In the genomic region with DNA sequence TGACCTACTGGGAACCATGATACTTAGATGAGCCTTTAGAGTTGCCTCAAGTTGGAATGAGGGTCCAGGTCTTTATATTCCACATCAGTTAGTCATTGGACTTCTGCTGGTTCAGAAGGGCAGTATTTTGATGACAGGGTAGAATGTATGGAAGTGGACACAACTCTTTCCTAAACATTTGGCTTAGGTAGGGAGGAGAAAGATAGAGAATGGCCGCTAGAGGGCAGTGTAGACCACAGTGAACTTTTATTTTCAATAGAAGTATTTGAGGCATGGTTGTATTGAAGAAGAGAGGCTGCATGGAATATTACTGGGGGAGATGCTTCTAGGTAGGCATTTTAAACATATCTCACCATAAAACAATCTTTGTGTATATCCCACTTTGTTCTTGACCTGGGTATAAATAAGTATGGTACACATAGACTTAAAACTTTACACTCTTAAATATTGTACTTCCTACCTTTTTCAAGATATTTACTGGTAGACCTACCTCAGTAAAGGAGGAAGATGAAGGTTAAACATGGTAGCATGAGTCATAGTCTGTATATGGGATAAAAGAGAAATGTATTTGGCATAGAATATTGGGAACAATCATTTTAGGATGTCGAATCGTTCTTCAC, we compare ENCODE assay signal across 8 cellular contexts.
DNase-seq lines count a peak whose midpoint lies in the region; ATAC-seq and TF ChIP-seq lines count a peak whose summit lies in the region.

No MANE protein-coding gene starts in this region.

- TF ChIP-seq CTCF in foreskin keratinocyte (conservative IDR thresholded peaks at IDR 0.05), result peak; percentile 81
- peak; percentile 72 for TF ChIP-seq CTCF in parathyroid adenoma (IDR thresholded peaks at IDR 0.05)

- H3K27me3 Mint-ChIP-seq in CD4-positive, CD25-positive, alpha-beta regulatory T cell, result no peaks in the 10 kb centered on the region

- peak in 1 of 2 donors; percentile 48 for ATAC-seq in CD4-positive, CD25-positive, alpha-beta regulatory T cell (ENCODE audit: low read depth in 2 of 2)
- ATAC-seq in GM18511 (IDR thresholded peaks at IDR 0.05; ENCODE audit: unreplicated experiment) (peak; percentile 82), HG03039 (IDR thresholded peaks at IDR 0.05; ENCODE audit: unreplicated experiment) (peak; percentile 58), foreskin keratinocyte (peak; percentile 79), HG03108 (IDR thresholded peaks at IDR 0.05; ENCODE audit: unreplicated experiment) (no peak)

- H3K27me3 ChIP-seq in CD4-positive, CD25-positive, alpha-beta regulatory T cell (ENCODE audit: control insufficient read depth, insufficient read depth, low read length), result no peaks in the 10 kb centered on the region
- H3K27me3 ChIP-seq in foreskin keratinocyte (peaks cover 3% of the 10 kb centered on the region), parathyroid adenoma (ENCODE audit: control insufficient read depth, insufficient read depth, low read length) (no peaks in the 10 kb centered on the region)

- H3K9me3 ChIP-seq in CD4-positive, CD25-positive, alpha-beta regulatory T cell (ENCODE audit: control insufficient read depth in 2 of 2, low read length in 2 of 2), result no peaks in the 10 kb centered on the region
- no peaks in the 10 kb centered on the region for H3K9me3 ChIP-seq in parathyroid adenoma (ENCODE audit: control insufficient read depth, low read length)

- no peaks in the 10 kb centered on the region for H3K4me1 ChIP-seq in CD4-positive, CD25-positive, alpha-beta regulatory T cell (ENCODE audit: control insufficient read depth, insufficient read depth, low read length, poor library complexity, severe bottlenecking)
- H3K4me1 ChIP-seq in foreskin keratinocyte (no peaks in the 10 kb centered on the region), parathyroid adenoma (no peaks in the 10 kb centered on the region)

- H3K27ac Mint-ChIP-seq in CD4-positive, CD25-positive, alpha-beta regulatory T cell, result no peak overlapping the region

- peaks cover 0 to 1% (median 0%) of the 10 kb centered on the region in 7 donors for H3K9me3 Mint-ChIP-seq in CD4-positive, CD25-positive, alpha-beta regulatory T cell

- no peaks in the 10 kb centered on the region for H3K36me3 Mint-ChIP-seq in CD4-positive, CD25-positive, alpha-beta regulatory T cell

- H3K4me1 Mint-ChIP-seq in CD4-positive, CD25-positive, alpha-beta regulatory T cell, result no peaks in the 10 kb centered on the region

- no peaks in the 10 kb centered on the region for H3K36me3 ChIP-seq in CD4-positive, CD25-positive, alpha-beta regulatory T cell (ENCODE audit: control insufficient read depth, insufficient read depth, low read length)
- no peaks in the 10 kb centered on the region for H3K36me3 ChIP-seq in parathyroid adenoma (ENCODE audit: control insufficient read depth, insufficient read depth, low read length)

- H2AFZ ChIP-seq in parathyroid adenoma, result no peak overlapping the region

- no peaks in the 10 kb centered on the region for H3K79me2 ChIP-seq in parathyroid adenoma

- no peak overlapping the region for H3K27ac ChIP-seq in CD4-positive, CD25-positive, alpha-beta regulatory T cell (ENCODE audit: insufficient read depth, low read length, poor library complexity, severe bottlenecking)
- H3K27ac ChIP-seq in foreskin keratinocyte (no peak overlapping the region), parathyroid adenoma (no peak overlapping the region)

- no peak overlapping the region for H3K4me3 Mint-ChIP-seq in CD4-positive, CD25-positive, alpha-beta regulatory T cell

- H3K4me3 ChIP-seq in CD4-positive, CD25-positive, alpha-beta regulatory T cell (ENCODE audit: low read depth, low read length), result no peak overlapping the region
- H3K4me3 ChIP-seq in parathyroid adenoma (ENCODE audit: low read depth, low read length), result no peak overlapping the region

- peak in 2 of 3 donors; percentile 29 to 46 for DNase-seq in CD4-positive, CD25-positive, alpha-beta regulatory T cell
- DNase-seq in NCI-H510A (lab: John Stamatoyannopoulos, UW) (peak; percentile 5), foreskin keratinocyte (peak in 1 of 2 donors; percentile 43)
- DNase-seq in activated CD8-positive, alpha-beta memory T cell treated with anti-CD3 and anti-CD28 coated beads, Interleukin-2, amount 50 U/mL, for 4 hours, result peak; percentile 21

- no peak overlapping the region for H3K9ac ChIP-seq in parathyroid adenoma

- no peak overlapping the region for H3K4me2 ChIP-seq in parathyroid adenoma (ENCODE audit: low read length)
